In the genomic region with DNA sequence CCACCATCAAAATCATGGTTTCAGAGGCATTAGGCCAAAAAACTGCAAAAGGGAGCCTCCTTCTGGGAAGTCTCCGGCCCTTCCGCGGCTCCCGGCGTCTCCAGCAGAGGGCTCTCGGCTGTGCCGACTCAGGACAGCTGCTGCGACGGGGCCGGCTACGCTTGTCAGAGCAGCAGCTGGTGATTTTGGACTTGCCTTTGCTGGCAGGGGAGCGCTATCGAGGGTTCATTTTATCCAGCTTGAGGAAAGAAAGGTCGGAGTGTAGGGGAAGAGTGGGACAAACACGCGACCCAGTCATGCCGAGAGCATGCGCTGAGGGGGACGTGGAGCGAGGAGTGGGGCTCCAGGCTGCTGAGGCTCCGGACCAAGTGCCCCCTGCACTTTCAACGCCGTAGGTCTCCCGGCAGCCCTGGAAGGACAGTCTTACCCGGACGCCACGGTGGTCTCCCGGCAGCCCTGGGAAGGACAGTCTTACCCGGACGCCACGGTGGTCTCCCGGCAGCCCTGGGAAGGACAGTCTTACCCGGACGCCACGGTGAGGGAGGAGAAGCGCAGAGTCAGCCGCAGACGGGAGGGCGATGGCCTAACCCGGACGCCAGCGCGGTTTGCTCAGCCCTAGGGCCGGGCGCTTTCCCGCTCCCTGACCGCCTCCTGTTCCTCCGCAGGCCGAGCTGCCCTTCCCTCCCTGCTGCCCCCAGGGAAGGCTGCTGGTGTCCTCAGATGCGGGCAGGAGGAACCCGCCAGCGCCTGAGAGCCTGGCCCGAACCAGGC, we compare ENCODE assay signal across 8 cellular contexts. TPM values are rescaled to one million over a fixed set of nuclear protein-coding genes. Genes with fewer than 3 reads are reported as not detected.
DNase-seq lines count a peak whose midpoint lies in the region; ATAC-seq and TF ChIP-seq lines count a peak whose summit lies in the region.

No MANE protein-coding gene starts in this region.

- peak; percentile 49 for TF ChIP-seq CTCF in GM13976 (IDR thresholded peaks at IDR 0.05; ENCODE audit: borderline replicate concordance, control extremely low read depth, extremely low read depth, insufficient read depth, missing control alignments)

- H3K9me3 Mint-ChIP-seq in stimulated activated effector memory CD8-positive, alpha-beta T cell treated with anti-CD3 and anti-CD28 coated beads, Interleukin-12 subunit alpha, Interleukin-12 subunit beta, amount 100 ng/mL, for 72 hours = no peaks in the 10 kb centered on the region

- H3K27me3 ChIP-seq in muscle layer of colon (ENCODE audit: control insufficient read depth in 1 of 2, insufficient read depth in 2 of 2, low read length in 2 of 2) = no peaks in the 10 kb centered on the region

- H3K9me3 ChIP-seq in muscle layer of colon (ENCODE audit: low read length) = no peaks in the 10 kb centered on the region

- H3K27ac ChIP-seq in muscle layer of colon (ENCODE audit: low read depth, low read length) = no peak overlapping the region

- H3K4me3 Mint-ChIP-seq in stimulated activated effector memory CD8-positive, alpha-beta T cell treated with anti-CD3 and anti-CD28 coated beads, Interleukin-12 subunit alpha, Interleukin-12 subunit beta, amount 100 ng/mL, for 72 hours = peak overlapping the region; percentile 69

- H3K36me3 ChIP-seq in muscle layer of colon (ENCODE audit: insufficient read depth, low read length) = peaks cover 23% of the 10 kb centered on the region

- ATAC-seq in HG02840 (IDR thresholded peaks at IDR 0.05; ENCODE audit: low FRiP score, unreplicated experiment) (peak; percentile 58), esophagus mucosa (peak; percentile 81)
- ATAC-seq in stimulated activated effector memory CD8-positive, alpha-beta T cell treated with anti-CD3 and anti-CD28 coated beads, Interleukin-12 subunit alpha, Interleukin-12 subunit beta, amount 100 ng/mL, for 72 hours = peak; percentile 82

- in situ Hi-C loops in GM13976 (cut with MboI; ENCODE audit: low sequenced_read_pairs, unreplicated experiment) = no loop called here

- H3K9ac ChIP-seq in muscle layer of colon (ENCODE audit: low read length) = no peak overlapping the region

- H3K4me1 ChIP-seq in muscle layer of colon (ENCODE audit: insufficient read depth, low read length) = peaks cover 8% of the 10 kb centered on the region

- H3K4me1 Mint-ChIP-seq in stimulated activated effector memory CD8-positive, alpha-beta T cell treated with anti-CD3 and anti-CD28 coated beads, Interleukin-12 subunit alpha, Interleukin-12 subunit beta, amount 100 ng/mL, for 72 hours = peaks cover 13% of the 10 kb centered on the region

- H3K4me3 ChIP-seq in muscle layer of colon (ENCODE audit: low read depth in 1 of 2, low read length in 2 of 2) = peak overlapping the region; percentile 41 to 46

- DNase-seq in GM13976 (ENCODE audit: low spot score) = peak; percentile 85
- DNase-seq in NCI-H460 (ENCODE audit: extremely low read depth, low read depth) = peak; percentile 46
- peak; percentile 66 for DNase-seq in activated T-cell treated with anti-CD3 and anti-CD28 coated beads, Interleukin-2, amount 50 U/mL, for 1 hour
- DNase-seq in stimulated activated effector memory CD8-positive, alpha-beta T cell treated with anti-CD3 and anti-CD28 coated beads, Interleukin-12 subunit alpha, Interleukin-12 subunit beta, amount 100 ng/mL, for 72 hours (ENCODE audit: low spot score in 2 of 2) = peak; percentile 19 to 64
- no peak for DNase-seq in NCI-H2081 treated with DMSO at 0.1 percent for 48 hours (lab: John Stamatoyannopoulos, UW)

- H3K36me3 Mint-ChIP-seq in stimulated activated effector memory CD8-positive, alpha-beta T cell treated with anti-CD3 and anti-CD28 coated beads, Interleukin-12 subunit alpha, Interleukin-12 subunit beta, amount 100 ng/mL, for 72 hours = peaks cover 26% of the 10 kb centered on the region

- peak overlapping the region; percentile 77 for H3K27ac Mint-ChIP-seq in stimulated activated effector memory CD8-positive, alpha-beta T cell treated with anti-CD3 and anti-CD28 coated beads, Interleukin-12 subunit alpha, Interleukin-12 subunit beta, amount 100 ng/mL, for 72 hours

RNA-seq across cellular contexts. Expression of gene DDX18, which starts 21.7 kb away (rescaled TPM):
- 99.6 and 106 TPM in 2 replicates for total RNA-seq in NCI-H460 (2014; rRNA removed; shearing (Covaris generic))
- 81.3 and 89.2 TPM in 2 replicates for polyA plus RNA-seq in NCI-H460 (2014; cell fraction: nucleus; rRNA removed)
- 31.1 TPM for total RNA-seq in esophagus mucosa
